In genomic region chr18:35592298-35592697, GRCh38 we compare ENCODE assay signal across 9 cellular contexts. TPM values are rescaled to one million over a fixed set of nuclear protein-coding genes. Genes with fewer than 3 reads are reported as not detected.
DNase-seq lines count a peak whose midpoint lies in the region; ATAC-seq and FAIRE-seq lines count a peak whose summit lies in the region.
"Had no signal": no experiment of that assay in that cellular context is flagged by ENCODE, and none has a peak within 500 bp of the region (broad histone marks: within the 10 kb centered on the region; RNA-seq: fewer than 3 reads in every experiment).

No MANE protein-coding gene starts in this region.

- peaks cover 2 to 3% of the 10 kb centered on the region in 2 donors for H3K4me1 ChIP-seq in small intestine (ENCODE audit: control insufficient read depth in 2 of 2, insufficient read depth in 1 of 2, low read depth in 1 of 2, low read length in 1 of 2)

- no peaks in the 10 kb centered on the region for H3K27me3 ChIP-seq in small intestine (ENCODE audit: control insufficient read depth in 2 of 2, insufficient read depth in 2 of 2, low read length in 2 of 2)

- FAIRE-seq in GM19239 (lab: Jason Lieb, UNC) (peak; percentile 93), small intestine (lab: Jason Lieb, UNC) (no peak)

- no peaks in the 10 kb centered on the region for H3K36me3 ChIP-seq in small intestine (ENCODE audit: control insufficient read depth in 2 of 2, insufficient read depth in 2 of 2, low read length in 2 of 2)

- peak; percentile 3 for DNase-seq in EH (ENCODE audit: low read depth)
- DNase-seq in GM19239 (ENCODE audit: insufficient read length, low spot score), result no peak
- peak; percentile 89 for DNase-seq in MV-4-11 (lab: John Stamatoyannopoulos, UW)
- no peak for DNase-seq in amniotic stem cell (lab: John Stamatoyannopoulos, UW)
- DNase-seq in AG08396 (ENCODE audit: low spot score), result no peak
- DNase-seq in small intestine, result no peak
- no peak for DNase-seq in NCI-H226

- H3K4me3 ChIP-seq in small intestine (ENCODE audit: low read depth in 1 of 2, low read length in 2 of 2), result no peak overlapping the region

- peak; percentile 99 for ATAC-seq in HG02884 (IDR thresholded peaks at IDR 0.05; ENCODE audit: unreplicated experiment)

- no peaks in the 10 kb centered on the region for H3K9me3 ChIP-seq in small intestine (ENCODE audit: control insufficient read depth, low read depth)

- H3K27ac ChIP-seq in small intestine (ENCODE audit: low read depth in 1 of 2, low read length in 1 of 2), result no peak overlapping the region
- H3K27ac ChIP-seq: C4-2B had no signal

RNA-seq across cellular contexts. Expression of gene GALNT1, which starts 10.8 kb away (rescaled TPM):
- 10 to 100 TPM; 18.4 to 48.1 (median 24.6) TPM for polyA plus RNA-seq in small intestine

Comparison
In these comparisons a context has a peak if more than half of its experiments do, and no peak if none do; other contexts are left out.
1. DNase-seq: peak in EH (single experiment) and MV-4-11 (single experiment); none in GM19239 (single experiment), amniotic stem cell (single experiment), AG08396 (single experiment), small intestine (single experiment) and NCI-H226 (single experiment).